Comparison of ENCODE assay signal across 8 cellular contexts in the genomic region with DNA sequence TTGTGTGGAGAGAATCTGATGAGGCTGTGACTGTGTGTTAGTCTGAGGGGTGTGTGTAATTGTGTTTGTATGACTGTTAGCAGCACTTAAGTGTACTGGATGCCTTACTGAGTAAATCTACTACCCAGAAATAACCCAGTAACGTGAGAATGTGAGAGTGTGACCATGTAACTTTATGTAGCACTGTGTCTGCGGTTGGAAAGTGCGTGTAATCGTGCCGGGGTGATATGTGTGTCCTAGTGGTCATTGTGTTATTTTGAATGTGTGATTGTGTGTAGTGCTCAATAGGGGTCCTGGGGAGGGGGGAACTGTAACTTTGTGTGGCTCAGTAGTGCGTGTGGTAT.
DNase-seq lines count a peak whose midpoint lies in the region; TF ChIP-seq lines count a peak whose summit lies in the region.

No MANE protein-coding gene starts in this region.

- peaks cover 7 to 14% of the 10 kb centered on the region in 2 donors for H3K36me3 ChIP-seq in mucosa of rectum (ENCODE audit: control insufficient read depth in 2 of 2, insufficient read depth in 2 of 2, low read length in 2 of 2)

- no peaks in the 10 kb centered on the region for H3K27me3 ChIP-seq in mucosa of rectum (ENCODE audit: control insufficient read depth in 2 of 2, insufficient read depth in 2 of 2, low read length in 2 of 2)

- peak overlapping the region; percentile 86 to 95 for H3K27ac ChIP-seq in coronary artery
- peak overlapping the region; percentile 96 to 97 for H3K27ac ChIP-seq in mucosa of rectum (ENCODE audit: low read depth in 2 of 2, low read length in 2 of 2)

- no peak for TF ChIP-seq POLR2A in NB4 (IDR thresholded peaks at IDR 0.05; ENCODE audit: extremely low read depth, insufficient read length)

- peaks cover 0 to 2% of the 10 kb centered on the region in 2 donors for H3K9me3 ChIP-seq in mucosa of rectum (ENCODE audit: control insufficient read depth in 2 of 2, low read length in 2 of 2)

- H3K4me3 ChIP-seq in NB4 (ENCODE audit: low read depth, low read length) (peak overlapping the region; percentile 99), coronary artery (peak overlapping the region; percentile 94), mucosa of rectum (ENCODE audit: low read length in 2 of 2) (peak overlapping the region; percentile 98 to 100)

- peak overlapping the region; percentile 81 to 98 for H3K9ac ChIP-seq in mucosa of rectum (ENCODE audit: low read depth in 1 of 2, low read length in 2 of 2)

- in situ Hi-C loops in KBM-7 (cut with MboI; ENCODE audit: low pct_unique_long_range_greater_than_20kb, low sequenced_read_pairs), result no loop called here

- peaks cover 5 to 6% of the 10 kb centered on the region in 2 donors for H3K4me1 ChIP-seq in mucosa of rectum (ENCODE audit: control insufficient read depth in 2 of 2, insufficient read depth in 2 of 2, low read length in 2 of 2)

- TF ChIP-seq CTCF in NB4 (IDR thresholded peaks at IDR 0.05; ENCODE audit: low read depth, low read length), result no peak
- TF ChIP-seq CTCF in coronary artery (IDR thresholded peaks at IDR 0.05), result no peak

- peak; percentile 6 for DNase-seq in COLO668 (lab: John Stamatoyannopoulos, UW; ENCODE audit: unreplicated experiment)
- DNase-seq in NB4 (ENCODE audit: low read depth), result peak; percentile 18
- DNase-seq in coronary artery (ENCODE audit: low spot score), result no peak
- DNase-seq in NCI-H1694 treated with DMSO at 0.1 percent for 48 hours (lab: John Stamatoyannopoulos, UW), result no peak
- no peak for DNase-seq in DMS53 treated with DMSO at 0.1 percent for 48 hours (lab: John Stamatoyannopoulos, UW; ENCODE audit: unreplicated experiment)
- no peak for DNase-seq in KBM-7
- no peak for DNase-seq in NCI-H526 treated with DMSO at 0.1 percent for 48 hours (lab: John Stamatoyannopoulos, UW)

Comparison
In these comparisons a context has a peak if more than half of its experiments do, and no peak if none do; other contexts are left out.
1. DNase-seq: peak in COLO668 (single experiment) and NB4 (single experiment); none in coronary artery (single experiment), NCI-H1694 treated with DMSO at 0.1 percent for 48 hours (single experiment), DMS53 treated with DMSO at 0.1 percent for 48 hours (single experiment), KBM-7 (single experiment) and NCI-H526 treated with DMSO at 0.1 percent for 48 hours (single experiment).
2. Peak in every context shown above with its lines, with median percentiles within 50 percentile points of each other: H3K4me3 ChIP-seq.